18 cellular contexts compared by ENCODE assay signal in genomic region chr1:10379101-10379620, GRCh38. TPM values are rescaled to one million over a fixed set of nuclear protein-coding genes. Genes with fewer than 3 reads are reported as not detected.
DNase-seq lines count a peak whose midpoint lies in the region; FAIRE-seq and TF ChIP-seq lines count a peak whose summit lies in the region.
"Had no signal": no experiment of that assay in that cellular context is flagged by ENCODE, and none has a peak within 500 bp of the region (broad histone marks: within the 10 kb centered on the region; RNA-seq: fewer than 3 reads in every experiment).

No MANE protein-coding gene starts in this region.

- no peaks in the 10 kb centered on the region for H3K79me2 ChIP-seq in astrocyte (ENCODE audit: insufficient read depth, low read length)
- no peaks in the 10 kb centered on the region for H3K79me2 ChIP-seq in smooth muscle cell (ENCODE audit: low read depth)

- no peak overlapping the region for H3K4me3 ChIP-seq in HL-60 (replicated peaks; ENCODE audit: insufficient read depth, low read length)
- no peak overlapping the region for H3K4me3 ChIP-seq in astrocyte (ENCODE audit: insufficient read depth, low read depth, low read length)
- H3K4me3 ChIP-seq in smooth muscle cell = no peak overlapping the region
- H3K4me3 ChIP-seq in CD4-positive, alpha-beta memory T cell (ENCODE audit: low read length in 2 of 2) = no peak overlapping the region
- H3K4me3 ChIP-seq: HAP-1, SJCRH30, suprapubic skin, vagina had no signal

- no peak for DNase-seq in HL-60 (ENCODE audit: low read depth in 1 of 2, low spot score in 1 of 2)
- DNase-seq in astrocyte (ENCODE audit: low read depth) = no peak
- no peak for DNase-seq in glutamatergic neuron
- DNase-seq in smooth muscle cell (lab: John Stamatoyannopoulos, UW; ENCODE audit: unreplicated experiment) = no peak
- no peak for DNase-seq in CD4-positive, alpha-beta memory T cell
- no peak for DNase-seq in putamen (ENCODE audit: low spot score)
- DNase-seq in chondrocyte (ENCODE audit: low spot score) = no peak
- DNase-seq: activated CD4-positive, alpha-beta T cell treated with anti-CD3 and anti-CD28 coated beads, Interleukin-2, amount 10 ng/mL, durations not matched to agents 7 days and 5 days; cortex of kidney; DND-41; foreskin melanocyte had no signal

- TF ChIP-seq CTCF in HL-60 (IDR thresholded peaks at IDR 0.05; ENCODE audit: insufficient read depth, low read length) (no peak), astrocyte (IDR thresholded peaks at IDR 0.05; ENCODE audit: insufficient read depth, low read depth, low read length) (no peak), glutamatergic neuron (IDR thresholded peaks at IDR 0.05; ENCODE audit: partially characterized antibody, unreplicated experiment) (no peak), smooth muscle cell (IDR thresholded peaks at IDR 0.05; ENCODE audit: borderline replicate concordance, insufficient read depth, poor library complexity, severe bottlenecking) (no peak), chondrocyte (IDR thresholded peaks at IDR 0.05) (no peak)

- H4K20me1 ChIP-seq in astrocyte (ENCODE audit: insufficient read depth, low read length) (peaks cover 3% of the 10 kb centered on the region), smooth muscle cell (ENCODE audit: low read depth) (no peaks in the 10 kb centered on the region)

- no peak for FAIRE-seq in astrocyte (lab: Jason Lieb, UNC)
- FAIRE-seq: RCC 7860 had no signal

- POLR2A ChIA-PET in CD4-positive, alpha-beta memory T cell (lab: Charles Lee; ENCODE audit: partially characterized antibody) = no interaction called here

- H3K9me3 Mint-ChIP-seq in astrocyte (ENCODE audit: unreplicated experiment) (no peaks in the 10 kb centered on the region), glutamatergic neuron (ENCODE audit: unreplicated experiment) (peaks cover 17% of the 10 kb centered on the region), chondrocyte (ENCODE audit: low read depth) (no peaks in the 10 kb centered on the region)
- no peaks in the 10 kb centered on the region for H3K9me3 Mint-ChIP-seq in CD4-positive, alpha-beta memory T cell
- H3K9me3 Mint-ChIP-seq: activated CD4-positive, alpha-beta T cell treated with anti-CD3 and anti-CD28 coated beads, Interleukin-2, amount 10 ng/mL, durations not matched to agents 7 days and 5 days; activated T-helper 2 cell treated with anti-CD3 and anti-CD28 coated beads, Interferon-gamma antibody, Interleukin-2, Interleukin-4, amounts not matched to agents 10 μg/mL and 5 μg/mL and 100 μg/mL, durations not matched to agents 14 hours and 24 hours and 36 hours; T-helper 1 cell treated with Interleukin-12 subunit alpha and Interleukin-12 subunit beta and Interleukin-4 antibody, amounts not matched to agents 30 μg/mL and 1 μg/mL, for 36 hours had no signal

- intact Hi-C loops in CD4-positive, alpha-beta memory T cell (cut with micrococcal nuclease) = loop anchor here (5.0 kb wide), 1 partner anchor 113 kb away; no protein-coding TSS in a partner anchor

- H3K27me3 Mint-ChIP-seq in astrocyte (ENCODE audit: low read depth, unreplicated experiment) = no peaks in the 10 kb centered on the region
- peaks cover 2% of the 10 kb centered on the region for H3K27me3 Mint-ChIP-seq in glutamatergic neuron (ENCODE audit: unreplicated experiment)
- H3K27me3 Mint-ChIP-seq in CD4-positive, alpha-beta memory T cell = no peaks in the 10 kb centered on the region
- H3K27me3 Mint-ChIP-seq in chondrocyte (ENCODE audit: low read depth) = no peaks in the 10 kb centered on the region
- H3K27me3 Mint-ChIP-seq: activated CD4-positive, alpha-beta T cell treated with anti-CD3 and anti-CD28 coated beads, Interleukin-2, amount 10 ng/mL, durations not matched to agents 7 days and 5 days had no signal

- H3K4me3 Mint-ChIP-seq in astrocyte (ENCODE audit: unreplicated experiment) (no peak overlapping the region), glutamatergic neuron (ENCODE audit: unreplicated experiment) (no peak overlapping the region), chondrocyte (ENCODE audit: unreplicated experiment) (no peak overlapping the region)
- H3K4me3 Mint-ChIP-seq in CD4-positive, alpha-beta memory T cell = no peak overlapping the region
- H3K4me3 Mint-ChIP-seq: activated CD4-positive, alpha-beta T cell treated with anti-CD3 and anti-CD28 coated beads, Interleukin-2, amount 10 ng/mL, durations not matched to agents 7 days and 5 days; T-helper 1 cell treated with Interleukin-12 subunit alpha and Interleukin-12 subunit beta and Interleukin-4 antibody, amounts not matched to agents 30 μg/mL and 1 μg/mL, for 36 hours had no signal

- 93% methylated on average over 10 of the region's 10 CpGs for WGBS in smooth muscle cell (ENCODE audit: low lambda C conversion rate)

- H3F3A ChIP-seq in smooth muscle cell (ENCODE audit: low read depth) = peaks cover 11% of the 10 kb centered on the region

- H3K27ac ChIP-seq in HL-60 (replicated peaks) = peak overlapping the region; percentile 71
- H3K27ac ChIP-seq in astrocyte (ENCODE audit: low read depth, low read length) = peak overlapping the region; percentile 25
- H3K27ac ChIP-seq in smooth muscle cell (ENCODE audit: low read depth) = peak overlapping the region; percentile 68
- H3K27ac ChIP-seq in CD4-positive, alpha-beta memory T cell (ENCODE audit: low read depth, low read length) = no peak overlapping the region
- H3K27ac ChIP-seq: suprapubic skin, vagina had no signal

- peaks cover 10% of the 10 kb centered on the region for H3K36me3 Mint-ChIP-seq in astrocyte (ENCODE audit: low read depth, unreplicated experiment)
- peaks cover 8% of the 10 kb centered on the region for H3K36me3 Mint-ChIP-seq in glutamatergic neuron (ENCODE audit: unreplicated experiment)
- peaks cover 30 to 42% of the 10 kb centered on the region in 2 donors for H3K36me3 Mint-ChIP-seq in CD4-positive, alpha-beta memory T cell
- H3K36me3 Mint-ChIP-seq in chondrocyte (ENCODE audit: low read depth) = peaks cover 7% of the 10 kb centered on the region

- peak overlapping the region; percentile 83 for H3K27ac Mint-ChIP-seq in astrocyte (ENCODE audit: unreplicated experiment)
- H3K27ac Mint-ChIP-seq in glutamatergic neuron (ENCODE audit: unreplicated experiment) = peak overlapping the region; percentile 26
- no peak overlapping the region for H3K27ac Mint-ChIP-seq in CD4-positive, alpha-beta memory T cell
- H3K27ac Mint-ChIP-seq in chondrocyte (ENCODE audit: unreplicated experiment) = no peak overlapping the region
- H3K27ac Mint-ChIP-seq: activated CD4-positive, alpha-beta T cell treated with anti-CD3 and anti-CD28 coated beads, Interleukin-2, amount 10 ng/mL, durations not matched to agents 7 days and 5 days; activated T-helper 2 cell treated with anti-CD3 and anti-CD28 coated beads, Interferon-gamma antibody, Interleukin-2, Interleukin-4, amounts not matched to agents 10 μg/mL and 5 μg/mL and 100 μg/mL, durations not matched to agents 14 hours and 24 hours and 36 hours; T-helper 1 cell treated with Interleukin-12 subunit alpha and Interleukin-12 subunit beta and Interleukin-4 antibody, amounts not matched to agents 30 μg/mL and 1 μg/mL, for 36 hours had no signal

- H3K4me2 ChIP-seq in astrocyte (ENCODE audit: low read length) (no peak overlapping the region), smooth muscle cell (no peak overlapping the region)

- CTCF ChIA-PET in CD4-positive, alpha-beta memory T cell (lab: Charles Lee; ENCODE audit: partially characterized antibody) = no interaction called here

- no peaks in the 10 kb centered on the region for H3K27me3 ChIP-seq in HL-60 (ENCODE audit: insufficient read depth, poor library complexity, severe bottlenecking)
- no peaks in the 10 kb centered on the region for H3K27me3 ChIP-seq in astrocyte (ENCODE audit: insufficient read depth, low read length)
- no peaks in the 10 kb centered on the region for H3K27me3 ChIP-seq in smooth muscle cell (ENCODE audit: low read depth)
- H3K27me3 ChIP-seq in CD4-positive, alpha-beta memory T cell (ENCODE audit: insufficient read depth, low read length) = no peaks in the 10 kb centered on the region
- H3K27me3 ChIP-seq: SJCRH30, suprapubic skin, vagina had no signal

- H3K9me3 ChIP-seq in astrocyte (ENCODE audit: insufficient read depth, low read depth, low read length) = no peaks in the 10 kb centered on the region
- no peaks in the 10 kb centered on the region for H3K9me3 ChIP-seq in smooth muscle cell (replicated peaks; ENCODE audit: low read depth)
- no peaks in the 10 kb centered on the region for H3K9me3 ChIP-seq in CD4-positive, alpha-beta memory T cell (ENCODE audit: control insufficient read depth in 1 of 2, low read length in 2 of 2)
- H3K9me3 ChIP-seq: HAP-1, SJCRH30, suprapubic skin, vagina had no signal

- H3K9ac ChIP-seq in astrocyte (ENCODE audit: low read length) = peak overlapping the region; percentile 13
- H3K9ac ChIP-seq in smooth muscle cell (ENCODE audit: low read depth) = no peak overlapping the region

- H2AFZ ChIP-seq in astrocyte (ENCODE audit: low read depth, low read length) (no peak overlapping the region), smooth muscle cell (ENCODE audit: low read depth) (no peak overlapping the region)

- H3K4me1 Mint-ChIP-seq in astrocyte (ENCODE audit: low read depth, unreplicated experiment) (peaks cover 24% of the 10 kb centered on the region), glutamatergic neuron (ENCODE audit: low read depth, unreplicated experiment) (peaks cover 4% of the 10 kb centered on the region), chondrocyte (ENCODE audit: low read depth) (peaks cover 57% of the 10 kb centered on the region)
- H3K4me1 Mint-ChIP-seq in CD4-positive, alpha-beta memory T cell = peaks cover 0 to 1% (median 0%) of the 10 kb centered on the region in 4 donors
- H3K4me1 Mint-ChIP-seq: activated CD4-positive, alpha-beta T cell treated with anti-CD3 and anti-CD28 coated beads, Interleukin-2, amount 10 ng/mL, durations not matched to agents 7 days and 5 days had no signal

- H3K4me1 ChIP-seq in astrocyte (ENCODE audit: insufficient read depth, low read length) = peaks cover 26% of the 10 kb centered on the region
- no peaks in the 10 kb centered on the region for H3K4me1 ChIP-seq in smooth muscle cell (ENCODE audit: low read depth)
- H3K4me1 ChIP-seq in CD4-positive, alpha-beta memory T cell (ENCODE audit: insufficient read depth, low read length) = no peaks in the 10 kb centered on the region
- H3K4me1 ChIP-seq: HAP-1, suprapubic skin had no signal

- H3K36me3 ChIP-seq in astrocyte (ENCODE audit: insufficient read depth, low read length) (peaks cover 10% of the 10 kb centered on the region), smooth muscle cell (ENCODE audit: low read depth) (no peaks in the 10 kb centered on the region)
- peaks cover 6% of the 10 kb centered on the region for H3K36me3 ChIP-seq in CD4-positive, alpha-beta memory T cell (ENCODE audit: insufficient read depth, low read length)

RNA-seq across cellular contexts. Expression of gene PGD, which starts 19.7 kb away (rescaled TPM):
- total RNA-seq in astrocyte = 187 and 224 TPM in 2 replicates
- total RNA-seq in glutamatergic neuron (ENCODE audit: unreplicated experiment) = 304 TPM
- 64.7 and 86.1 TPM in 2 replicates for total RNA-seq in smooth muscle cell
- 117 and 118 TPM in 2 replicates for polyA plus RNA-seq in smooth muscle cell
- 10 to 100 TPM; 32.8 to 37.0 TPM for total RNA-seq in CD4-positive, alpha-beta memory T cell
- 10 to 100 TPM; 36.2 to 37.3 TPM for polyA plus RNA-seq in CD4-positive, alpha-beta memory T cell
- 114 to 208 TPM (median 118 TPM) in 3 replicates for total RNA-seq in chondrocyte

RNA-seq across cellular contexts. Expression of gene CENPS, which starts 51.1 kb away (rescaled TPM):
- total RNA-seq in astrocyte (9.0 and 10.2 TPM in 2 replicates), glutamatergic neuron (ENCODE audit: unreplicated experiment) (9.3 TPM), smooth muscle cell (7.6 and 102 TPM in 2 replicates), chondrocyte (11.3 to 18.7 TPM (median 12.9 TPM) in 3 replicates)
- 15.3 and 16.3 TPM in 2 replicates for polyA plus RNA-seq in smooth muscle cell
- total RNA-seq in CD4-positive, alpha-beta memory T cell = 1 to 10 TPM; 7.2 to 7.9 TPM
- polyA plus RNA-seq in CD4-positive, alpha-beta memory T cell = 10 to 100 TPM in 1 of 2 donors, 1 to 10 TPM in 1; 6.4 to 14.6 TPM

Comparison
In these comparisons a context has a peak if more than half of its experiments do, and no peak if none do; other contexts are left out.
1. H3K27ac Mint-ChIP-seq: peak in astrocyte (single experiment) and glutamatergic neuron (single experiment); none in CD4-positive, alpha-beta memory T cell (0 of 7) and chondrocyte (single experiment).